9 cellular contexts compared by ENCODE assay signal in genomic region chr18:55328301-55328700, GRCh38.
DNase-seq lines count a peak whose midpoint lies in the region; TF ChIP-seq lines count a peak whose summit lies in the region.
"Had no signal": no experiment of that assay in that cellular context is flagged by ENCODE, and none has a peak within 500 bp of the region (broad histone marks: within the 10 kb centered on the region; RNA-seq: fewer than 3 reads in every experiment).

No MANE protein-coding gene starts in this region.

- no peaks in the 10 kb centered on the region for H3K27me3 Mint-ChIP-seq in endothelial cell (ENCODE audit: unreplicated experiment)
- H3K27me3 Mint-ChIP-seq in osteocyte (ENCODE audit: unreplicated experiment) = no peaks in the 10 kb centered on the region
- H3K27me3 Mint-ChIP-seq in type B pancreatic cell = peaks cover 2% of the 10 kb centered on the region

- TF ChIP-seq CTCF in endothelial cell (IDR thresholded peaks at IDR 0.05; ENCODE audit: unreplicated experiment) (no peak), osteocyte (IDR thresholded peaks at IDR 0.05) (no peak), type B pancreatic cell (conservative IDR thresholded peaks at IDR 0.05) (no peak)

- H3K9me3 Mint-ChIP-seq in endothelial cell (ENCODE audit: unreplicated experiment) (no peaks in the 10 kb centered on the region), osteocyte (ENCODE audit: unreplicated experiment) (no peaks in the 10 kb centered on the region), type B pancreatic cell (no peaks in the 10 kb centered on the region)

- H3K4me1 Mint-ChIP-seq in endothelial cell (ENCODE audit: unreplicated experiment) (peaks cover 62% of the 10 kb centered on the region), osteocyte (ENCODE audit: unreplicated experiment) (peaks cover 34% of the 10 kb centered on the region), type B pancreatic cell (ENCODE audit: unreplicated experiment) (peaks cover 33% of the 10 kb centered on the region)

- peak overlapping the region; percentile 82 for H3K27ac Mint-ChIP-seq in endothelial cell (ENCODE audit: unreplicated experiment)
- peak overlapping the region; percentile 89 for H3K27ac Mint-ChIP-seq in osteocyte (ENCODE audit: unreplicated experiment)
- no peak overlapping the region for H3K27ac Mint-ChIP-seq in type B pancreatic cell

- DNase-seq in Daoy (ENCODE audit: low read depth) (peak; percentile 29), LHCN-M2 (ENCODE audit: low read depth) (peak; percentile 86), endothelial cell (ENCODE audit: low spot score) (no peak), osteocyte (ENCODE audit: extremely low spot score, unreplicated experiment) (no peak), type B pancreatic cell (ENCODE audit: extremely low spot score, unreplicated experiment) (no peak), activated T-cell treated with anti-CD3 and anti-CD28 coated beads for 4 hours (no peak), cortex of kidney (lab: John Stamatoyannopoulos, UW) (no peak), superior temporal gyrus (ENCODE audit: extremely low spot score) (no peak)
- DNase-seq: NCI-H146 had no signal

- no peaks in the 10 kb centered on the region for H3K36me3 Mint-ChIP-seq in endothelial cell (ENCODE audit: low read depth, unreplicated experiment)
- H3K36me3 Mint-ChIP-seq in osteocyte (ENCODE audit: unreplicated experiment) = no peaks in the 10 kb centered on the region
- no peaks in the 10 kb centered on the region for H3K36me3 Mint-ChIP-seq in type B pancreatic cell

- H3K4me3 Mint-ChIP-seq in endothelial cell (ENCODE audit: unreplicated experiment) = no peak overlapping the region
- H3K4me3 Mint-ChIP-seq in osteocyte (ENCODE audit: unreplicated experiment) = peak overlapping the region; percentile 42
- H3K4me3 Mint-ChIP-seq in type B pancreatic cell = no peak overlapping the region

Comparison
In these comparisons a context has a peak if more than half of its experiments do, and no peak if none do; other contexts are left out.
1. DNase-seq: peak in Daoy (single experiment) and LHCN-M2 (single experiment); none in endothelial cell (single experiment), osteocyte (single experiment), type B pancreatic cell (single experiment), activated T-cell treated with anti-CD3 and anti-CD28 coated beads for 4 hours (single experiment), cortex of kidney (single experiment) and superior temporal gyrus (single experiment).